Comparison of ENCODE assay signal across 31 cellular contexts in the genomic region with DNA sequence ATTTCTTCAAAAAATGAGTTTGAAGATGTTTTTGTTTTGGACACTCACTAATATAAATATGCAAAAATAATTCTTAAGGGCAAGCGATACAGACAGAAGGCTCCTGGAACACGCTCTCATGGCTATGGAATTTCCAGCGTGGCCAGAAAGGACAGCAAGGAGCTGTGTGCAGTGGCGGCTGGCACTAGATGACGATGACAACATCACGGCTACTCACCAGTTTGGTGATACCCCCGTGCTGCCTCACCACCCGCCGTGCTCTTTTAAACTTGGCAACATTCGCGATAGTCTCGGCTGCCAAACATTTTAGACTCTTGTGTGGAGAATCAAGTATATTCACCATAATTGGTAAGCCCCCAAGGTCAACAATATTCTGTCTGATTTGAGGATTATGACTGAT. TPM values are rescaled to one million over a fixed set of nuclear protein-coding genes. Genes with fewer than 3 reads are reported as not detected.
"Had no signal": no experiment of that assay in that cellular context is flagged by ENCODE, and none has a peak within 500 bp of the region (broad histone marks: within the 10 kb centered on the region; RNA-seq: fewer than 3 reads in every experiment).

No MANE protein-coding gene starts in this region.

- H3K9ac ChIP-seq: SK-N-SH had no signal

- H3K4me1 ChIP-seq: adrenal gland, body of pancreas had no signal

- H3K4me1 Mint-ChIP-seq: activated CD4-positive, alpha-beta memory T cell treated with anti-CD3 and anti-CD28 coated beads, Interleukin-2, amount 10 ng/mL, durations not matched to agents 7 days and 5 days; activated CD4-positive, alpha-beta T cell treated with anti-CD3 and anti-CD28 coated beads for 36 hours; activated naive CD4-positive, alpha-beta T cell treated with anti-CD3 and anti-CD28 coated beads, Interleukin-2, amount 10 ng/mL, durations not matched to agents 7 days and 5 days; activated naive CD8-positive, alpha-beta T cell treated with anti-CD3 and anti-CD28 coated beads, Interleukin-2, amount 10 ng/mL, durations not matched to agents 7 days and 5 days; central memory CD8-positive, alpha-beta T cell had no signal

- H3K4me2 ChIP-seq: SK-N-SH had no signal

- H3K4me3 Mint-ChIP-seq: activated CD4-positive, alpha-beta memory T cell treated with anti-CD3 and anti-CD28 coated beads, Interleukin-2, amount 10 ng/mL, durations not matched to agents 7 days and 5 days; activated CD4-positive, alpha-beta T cell treated with anti-CD3 and anti-CD28 coated beads for 36 hours; activated naive CD4-positive, alpha-beta T cell treated with anti-CD3 and anti-CD28 coated beads, Interleukin-2, amount 10 ng/mL, durations not matched to agents 7 days and 5 days; activated naive CD8-positive, alpha-beta T cell treated with anti-CD3 and anti-CD28 coated beads, Interleukin-2, amount 10 ng/mL, durations not matched to agents 7 days and 5 days; activated T-cell treated with anti-CD3 and anti-CD28 coated beads, Interleukin-2, amount 50 U/mL, for 72 hours; central memory CD8-positive, alpha-beta T cell had no signal

- H3K9me3 ChIP-seq: adrenal gland, body of pancreas, SJCRH30, SK-N-SH had no signal

- ATAC-seq: activated CD4-positive, alpha-beta T cell treated with anti-CD3 and anti-CD28 coated beads for 36 hours; activated T-cell treated with anti-CD3 and anti-CD28 coated beads, Interleukin-2, amount 50 U/mL, for 72 hours; body of pancreas; Right ventricle myocardium inferior had no signal

- H3K4me3 ChIP-seq: adrenal gland, body of pancreas, SJCRH30 had no signal

- FAIRE-seq: bronchial epithelial cell had no signal

- H3K9me3 Mint-ChIP-seq: activated CD4-positive, alpha-beta memory T cell treated with anti-CD3 and anti-CD28 coated beads, Interleukin-2, amount 10 ng/mL, durations not matched to agents 7 days and 5 days; activated naive CD4-positive, alpha-beta T cell treated with anti-CD3 and anti-CD28 coated beads, Interleukin-2, amount 10 ng/mL, durations not matched to agents 7 days and 5 days; activated naive CD8-positive, alpha-beta T cell treated with anti-CD3 and anti-CD28 coated beads, Interleukin-2, amount 10 ng/mL, durations not matched to agents 7 days and 5 days; activated T-cell treated with anti-CD3 and anti-CD28 coated beads, Interleukin-2, amount 50 U/mL, for 72 hours; activated T-helper 2 cell treated with anti-CD3 and anti-CD28 coated beads, Interferon-gamma antibody, Interleukin-2, Interleukin-4, amounts not matched to agents 10 μg/mL and 5 μg/mL and 100 μg/mL, durations not matched to agents 14 hours and 24 hours and 36 hours; central memory CD8-positive, alpha-beta T cell had no signal

- H3K36me3 ChIP-seq: adrenal gland, SJCRH30, WERI-Rb-1 had no signal

- H3K27me3 ChIP-seq: adrenal gland, body of pancreas, SJCRH30 had no signal

- H3K27ac ChIP-seq: adrenal gland, body of pancreas, SJCRH30, WERI-Rb-1 had no signal

- H3K36me3 Mint-ChIP-seq: activated naive CD4-positive, alpha-beta T cell treated with anti-CD3 and anti-CD28 coated beads, Interleukin-2, amount 10 ng/mL, durations not matched to agents 7 days and 5 days; activated naive CD8-positive, alpha-beta T cell treated with anti-CD3 and anti-CD28 coated beads, Interleukin-2, amount 10 ng/mL, durations not matched to agents 7 days and 5 days had no signal

- DNase-seq: activated CD4-positive, alpha-beta memory T cell treated with anti-CD3 and anti-CD28 coated beads, Interleukin-2, amount 10 ng/mL, durations not matched to agents 7 days and 5 days; activated CD4-positive, alpha-beta T cell treated with anti-CD3 and anti-CD28 coated beads for 36 hours; activated CD4-positive, alpha-beta T cell treated with anti-CD3 and anti-CD28 coated beads, Interleukin-2, amount 50 U/mL, for 1 hour; activated gamma-delta T cell treated with Interleukin-2 at 50 U/mL for 16 hours; activated naive CD4-positive, alpha-beta T cell treated with anti-CD3 and anti-CD28 coated beads, Interleukin-2, amount 10 ng/mL, durations not matched to agents 7 days and 5 days; activated naive CD8-positive, alpha-beta T cell treated with anti-CD3 and anti-CD28 coated beads, Interleukin-2, amount 10 ng/mL, durations not matched to agents 7 days and 5 days; activated T-cell treated with anti-CD3 and anti-CD28 coated beads, Interleukin-2, amount 50 U/mL, for 72 hours; adrenal gland; anterior cingulate cortex; body of pancreas; IMR-90; Kasumi-1; KBM-7; MM.1S; NCI-H146; NCI-H187 treated with DMSO at 0.1 percent for 48 hours; NCI-H2081 treated with DMSO at 0.1 percent for 48 hours; NCI-H2227 treated with DMSO at 0.1 percent for 48 hours; NCI-H446 treated with DMSO at 0.1 percent for 48 hours; NCI-H524 treated with DMSO at 0.1 percent for 48 hours; NCI-H774; RPMI8226; SJCRH30; SK-N-SH; T-helper 1 cell; WERI-Rb-1 had no signal

- H3K27ac Mint-ChIP-seq: activated CD4-positive, alpha-beta memory T cell treated with anti-CD3 and anti-CD28 coated beads, Interleukin-2, amount 10 ng/mL, durations not matched to agents 7 days and 5 days; activated CD4-positive, alpha-beta T cell treated with anti-CD3 and anti-CD28 coated beads for 36 hours; activated naive CD4-positive, alpha-beta T cell treated with anti-CD3 and anti-CD28 coated beads, Interleukin-2, amount 10 ng/mL, durations not matched to agents 7 days and 5 days; activated naive CD8-positive, alpha-beta T cell treated with anti-CD3 and anti-CD28 coated beads, Interleukin-2, amount 10 ng/mL, durations not matched to agents 7 days and 5 days; activated T-cell treated with anti-CD3 and anti-CD28 coated beads, Interleukin-2, amount 50 U/mL, for 72 hours; activated T-helper 2 cell treated with anti-CD3 and anti-CD28 coated beads, Interferon-gamma antibody, Interleukin-2, Interleukin-4, amounts not matched to agents 10 μg/mL and 5 μg/mL and 100 μg/mL, durations not matched to agents 14 hours and 24 hours and 36 hours had no signal

RNA-seq across cellular contexts. Expression of gene ODAD2, which starts 54.9 kb away (rescaled TPM):
- total RNA-seq: activated CD4-positive, alpha-beta memory T cell treated with anti-CD3 and anti-CD28 coated beads, Interleukin-2, amount 10 ng/mL, durations not matched to agents 7 days and 5 days; activated naive CD8-positive, alpha-beta T cell treated with anti-CD3 and anti-CD28 coated beads, Interleukin-2, amount 10 ng/mL, durations not matched to agents 7 days and 5 days; activated T-helper 2 cell treated with anti-CD3 and anti-CD28 coated beads, Interferon-gamma antibody, Interleukin-2, Interleukin-4, amounts not matched to agents 10 μg/mL and 5 μg/mL and 100 μg/mL, durations not matched to agents 14 hours and 24 hours and 36 hours; bronchial epithelial cell; OCI-LY7; Right ventricle myocardium inferior had no signal
- polyA plus RNA-seq: SK-N-SH had no signal
